ENCODE assay signal across 9 cellular contexts in the genomic region with DNA sequence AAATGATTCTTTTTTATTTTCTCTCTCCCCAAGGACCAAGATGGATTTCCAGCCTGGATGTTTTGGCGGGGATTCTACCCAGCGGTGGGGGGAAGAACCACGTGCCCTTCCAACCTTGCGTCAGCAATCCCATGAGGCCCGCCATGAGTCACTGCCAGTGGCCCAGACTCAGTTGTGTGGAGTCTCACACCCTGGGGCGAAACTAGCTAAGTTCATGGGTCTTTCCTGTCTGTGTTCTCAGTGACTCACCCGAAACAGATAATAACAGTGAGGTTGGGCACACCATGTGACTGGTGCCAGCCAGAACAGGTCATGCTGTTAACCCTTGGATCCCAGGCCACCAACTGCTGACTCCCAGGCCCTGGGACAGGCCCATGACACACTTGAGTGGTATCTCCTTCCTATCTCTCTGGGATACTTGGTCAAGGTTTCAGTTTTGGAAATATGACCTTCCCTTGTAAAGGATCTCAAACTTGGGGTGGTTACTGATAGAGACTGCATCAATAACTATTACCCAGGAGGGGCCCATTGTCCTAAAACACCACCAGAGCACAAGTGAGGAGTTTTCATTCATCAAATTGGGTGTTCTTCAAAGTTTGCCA.
A peak's percentile ranks its signal among the peaks of the same experiment; 100 is the strongest.
DNase-seq lines count a peak whose midpoint lies in the region; ATAC-seq, FAIRE-seq and TF ChIP-seq lines count a peak whose summit lies in the region.
"Had no signal": no experiment of that assay in that cellular context is flagged by ENCODE, and none has a peak within 500 bp of the region (broad histone marks: within the 10 kb centered on the region; RNA-seq: fewer than 3 reads in every experiment).

No MANE protein-coding gene starts in this region.

- H3K9me3 ChIP-seq in T-helper 17 cell (ENCODE audit: control insufficient read depth, low read length, poor library complexity, severe bottlenecking) (no peaks in the 10 kb centered on the region), astrocyte (ENCODE audit: insufficient read depth, low read depth, low read length) (no peaks in the 10 kb centered on the region), mucosa of descending colon (no peaks in the 10 kb centered on the region), subcutaneous abdominal adipose tissue (ENCODE audit: control insufficient read depth in 5 of 5, low read length in 5 of 5) (no peaks in the 10 kb centered on the region), spleen (no peaks in the 10 kb centered on the region)

- intact Hi-C loops in mucosa of descending colon (cut with DNase I, micrococcal nuclease) (no loop called here), spleen (cut with DNase I; ENCODE audit: low total_unique reads) (no loop called here)

- FAIRE-seq in astrocyte (lab: Jason Lieb, UNC) = no peak

- ATAC-seq in GM18868 (IDR thresholded peaks at IDR 0.05; ENCODE audit: unreplicated experiment) (peak; percentile 86), HG03039 (IDR thresholded peaks at IDR 0.05; ENCODE audit: unreplicated experiment) (peak; percentile 91), T-helper 17 cell (peak; percentile 87), mucosa of descending colon (peak; percentile 83)

- no peak for TF ChIP-seq POLR2A in spleen (IDR thresholded peaks at IDR 0.05)

- no peak overlapping the region for H3K4me3 Mint-ChIP-seq in T-helper 17 cell
- no peak overlapping the region for H3K4me3 Mint-ChIP-seq in astrocyte (ENCODE audit: unreplicated experiment)
- H3K4me3 Mint-ChIP-seq: brain had no signal

- H3K27me3 Mint-ChIP-seq in T-helper 17 cell = peaks cover 23% of the 10 kb centered on the region
- H3K27me3 Mint-ChIP-seq in astrocyte (ENCODE audit: low read depth, unreplicated experiment) = no peaks in the 10 kb centered on the region

- peaks cover 5% of the 10 kb centered on the region for H3K36me3 Mint-ChIP-seq in T-helper 17 cell (ENCODE audit: low read depth)
- H3K36me3 Mint-ChIP-seq in astrocyte (ENCODE audit: low read depth, unreplicated experiment) = no peaks in the 10 kb centered on the region
- H3K36me3 Mint-ChIP-seq: brain had no signal

- H3K27ac ChIP-seq in astrocyte (ENCODE audit: low read depth, low read length) (peak overlapping the region; percentile 13), subcutaneous abdominal adipose tissue (ENCODE audit: low read depth, low read length) (peak overlapping the region; percentile 84), spleen (no peak overlapping the region)

- 45 to 65% (median 51%) methylated on average over 7 of the region's 7 CpGs for WGBS in spleen, 5 donors

- H3K4me1 Mint-ChIP-seq in T-helper 17 cell (peaks cover 26% of the 10 kb centered on the region), astrocyte (ENCODE audit: low read depth, unreplicated experiment) (peaks cover 20% of the 10 kb centered on the region)
- H3K4me1 Mint-ChIP-seq: brain had no signal

- H3K79me2 ChIP-seq in astrocyte (ENCODE audit: insufficient read depth, low read length) = no peaks in the 10 kb centered on the region

- H3K4me2 ChIP-seq in astrocyte (ENCODE audit: low read length) = no peak overlapping the region

- H3K4me1 ChIP-seq in astrocyte (ENCODE audit: insufficient read depth, low read length) = peaks cover 7% of the 10 kb centered on the region
- no peaks in the 10 kb centered on the region for H3K4me1 ChIP-seq in mucosa of descending colon (ENCODE audit: low read depth)
- H3K4me1 ChIP-seq in subcutaneous abdominal adipose tissue (ENCODE audit: control insufficient read depth in 5 of 5, insufficient read depth in 5 of 5, low read length in 5 of 5) = peaks cover 5 to 24% (median 16%) of the 10 kb centered on the region in 5 donors
- H3K4me1 ChIP-seq in spleen = peaks cover 0 to 30% (median 5%) of the 10 kb centered on the region in 6 donors

- H2AFZ ChIP-seq in astrocyte (ENCODE audit: low read depth, low read length) = no peak overlapping the region

- H3K27me3 ChIP-seq in astrocyte (ENCODE audit: insufficient read depth, low read length) (no peaks in the 10 kb centered on the region), subcutaneous abdominal adipose tissue (ENCODE audit: control insufficient read depth in 5 of 5, insufficient read depth in 4 of 5, low read length in 5 of 5) (no peaks in the 10 kb centered on the region), spleen (replicated peaks in 1 of 7) (no peaks in the 10 kb centered on the region)

- no peaks in the 10 kb centered on the region for H4K20me1 ChIP-seq in astrocyte (ENCODE audit: insufficient read depth, low read length)

- TF ChIP-seq CTCF in astrocyte (IDR thresholded peaks at IDR 0.05; ENCODE audit: insufficient read depth, low read depth, low read length) (no peak), mucosa of descending colon (IDR thresholded peaks at IDR 0.05) (no peak), spleen (IDR thresholded peaks at IDR 0.05 in 8 of 11, conservative IDR thresholded peaks at IDR 0.05 in 3 of 11) (no peak)

- H3K27ac Mint-ChIP-seq in T-helper 17 cell (no peak overlapping the region), astrocyte (ENCODE audit: unreplicated experiment) (peak overlapping the region; percentile 91)
- H3K27ac Mint-ChIP-seq: brain had no signal

- H3K9ac ChIP-seq in astrocyte (ENCODE audit: low read length) (no peak overlapping the region), subcutaneous abdominal adipose tissue (ENCODE audit: low read length in 5 of 5) (peak overlapping the region in 1 of 5 donors; percentile 10)

- peak in 1 of 3 donors; percentile 16 for DNase-seq in T-helper 17 cell
- DNase-seq in astrocyte (ENCODE audit: low read depth) = peak; percentile 46
- peak in 2 of 3 donors; percentile 16 to 55 for DNase-seq in mucosa of descending colon
- no peak for DNase-seq in NCI-H82 (lab: John Stamatoyannopoulos, UW)
- DNase-seq in spleen = no peak

- no peaks in the 10 kb centered on the region for H3K36me3 ChIP-seq in astrocyte (ENCODE audit: insufficient read depth, low read length)
- no peaks in the 10 kb centered on the region for H3K36me3 ChIP-seq in mucosa of descending colon (ENCODE audit: low read depth)
- H3K36me3 ChIP-seq in subcutaneous abdominal adipose tissue (ENCODE audit: control insufficient read depth in 5 of 5, insufficient read depth in 5 of 5, low read length in 5 of 5) = no peaks in the 10 kb centered on the region
- H3K36me3 ChIP-seq in spleen = no peaks in the 10 kb centered on the region

- no peak overlapping the region for H3K4me3 ChIP-seq in astrocyte (ENCODE audit: insufficient read depth, low read depth, low read length)
- no peak overlapping the region for H3K4me3 ChIP-seq in mucosa of descending colon
- no peak overlapping the region for H3K4me3 ChIP-seq in subcutaneous abdominal adipose tissue (ENCODE audit: low read depth in 1 of 5, low read length in 5 of 5)
- no peak overlapping the region for H3K4me3 ChIP-seq in spleen

- peaks cover 2% of the 10 kb centered on the region for H3K9me3 Mint-ChIP-seq in astrocyte (ENCODE audit: unreplicated experiment)

Comparison
In these comparisons a context has a peak if more than half of its experiments do, and no peak if none do; other contexts are left out.
1. DNase-seq: peak in astrocyte (single experiment) and mucosa of descending colon (2 of 3); none in NCI-H82 (single experiment) and spleen (single experiment).
2. H3K27ac ChIP-seq: peak in astrocyte (single experiment) and subcutaneous abdominal adipose tissue (single experiment); none in spleen (0 of 8).
3. Peak in every context shown above with its lines, with median percentiles within 50 percentile points of each other: ATAC-seq.